8 cellular contexts compared by ENCODE assay signal in genomic region chr19:19489804-19490204, GRCh38. TPM values are rescaled to one million over a fixed set of nuclear protein-coding genes. Genes with fewer than 3 reads are reported as not detected.
DNase-seq lines count a peak whose midpoint lies in the region; FAIRE-seq and TF ChIP-seq lines count a peak whose summit lies in the region.

No MANE protein-coding gene starts in this region.

- H3K4me1 Mint-ChIP-seq in neural progenitor cell, result peaks cover 45% of the 10 kb centered on the region

- intact Hi-C loops in endothelial cell of umbilical vein (cut with micrococcal nuclease), result loop anchor here (1.0 to 10.0 kb wide), 8 partner anchors 30 to 344 kb away; partner anchors contain the start of genes BORCS8, GATAD2A, MAU2 and RFXANK

- dilution Hi-C loops in endothelial cell of umbilical vein (cut with MboI; ENCODE audit: extremely low pct_ligation_motif_present, low sequenced_read_pairs), result no loop called here

- H3K27ac ChIP-seq in BLaER1 (peak overlapping the region; percentile 79), RWPE1 (peak overlapping the region; percentile 90), endothelial cell of umbilical vein (ENCODE audit: insufficient read depth, low read depth, low read length) (peak overlapping the region; percentile 76), neural progenitor cell (peak overlapping the region; percentile 10)

- TF ChIP-seq POLR2A in endothelial cell of umbilical vein (IDR thresholded peaks at IDR 0.05; ENCODE audit: low read depth, low read length), result no peak

- H2AFZ ChIP-seq in endothelial cell of umbilical vein (ENCODE audit: low read depth, low read length) (no peak overlapping the region), neural progenitor cell (replicated peaks) (no peak overlapping the region)

- H3K36me3 ChIP-seq in BLaER1, result peaks cover 63% of the 10 kb centered on the region
- peaks cover 2 to 21% of the 10 kb centered on the region in 2 experiments for H3K36me3 ChIP-seq in endothelial cell of umbilical vein (ENCODE audit: control insufficient read depth in 2 of 2, extremely low read depth in 1 of 2, insufficient read depth in 2 of 2, low read length in 2 of 2)
- no peaks in the 10 kb centered on the region for H3K36me3 ChIP-seq in neural progenitor cell

- POLR2A ChIA-PET in RWPE1 (lab: Yijun Ruan, JAX; ENCODE audit: low non-redundant PET), result no interaction called here
- POLR2A ChIA-PET in endothelial cell of umbilical vein (lab: Charles Lee), result interaction anchor here (1.6 kb wide), 1 partner anchor 85 kb away, joined by 5 read pairs; the partner anchor contains the start of gene GATAD2A

- peak overlapping the region; percentile 98 for H3K27ac Mint-ChIP-seq in neural progenitor cell

- BruUV-seq in endothelial cell of umbilical vein (replicated peaks; lab: Mats Ljungman, UMichigan), result TSS peak; percentile 62

- no peaks in the 10 kb centered on the region for H3K9me3 Mint-ChIP-seq in neural progenitor cell

- H3K36me3 Mint-ChIP-seq in neural progenitor cell, result peaks cover 3% of the 10 kb centered on the region

- CTCF ChIA-PET in RWPE1 (lab: Yijun Ruan, JAX), result interaction anchor here (0.5 to 1.5 kb wide), 16 partner anchors 13 to 380 kb away, joined by 3 to 7 read pairs (median 3); partner anchors contain the start of gene GATAD2A
- CTCF ChIA-PET in endothelial cell of umbilical vein (lab: Charles Lee), result interaction anchor here (0.8 to 5.1 kb wide), 25 partner anchors 9 to 344 kb away, joined by 3 to 127 read pairs (median 4); partner anchors contain the start of genes GATAD2A, MAU2, NDUFA13 and TSSK6

- H3K9ac ChIP-seq in BLaER1 (peak overlapping the region; percentile 62), endothelial cell of umbilical vein (replicated peaks; ENCODE audit: extremely low read depth, insufficient read depth, low read length) (peak overlapping the region; percentile 19), neural progenitor cell (no peak overlapping the region)

- no peak overlapping the region for H3K4me3 ChIP-seq in BLaER1
- no peak overlapping the region for H3K4me3 ChIP-seq in endothelial cell of umbilical vein (replicated peaks in 1 of 3; ENCODE audit: insufficient read depth in 1 of 3, low read depth in 1 of 3, low read length in 3 of 3)
- H3K4me3 ChIP-seq in neural progenitor cell, result no peak overlapping the region

- peaks cover 28% of the 10 kb centered on the region for H3F3A ChIP-seq in neural progenitor cell (ENCODE audit: low read depth)

- H3K9me1 ChIP-seq in endothelial cell of umbilical vein (replicated peaks; ENCODE audit: control insufficient read depth, extremely low read depth, insufficient read depth, low read length), result no peaks in the 10 kb centered on the region

- DNase-seq in RWPE1 (ENCODE audit: low spot score), result no peak
- DNase-seq in endothelial cell of umbilical vein (ENCODE audit: low read depth, low spot score), result peak; percentile 7
- DNase-seq in neural progenitor cell (ENCODE audit: low spot score), result peak; percentile 16
- DNase-seq in AG08395 (ENCODE audit: low spot score), result no peak
- DNase-seq in NCI-H146 treated with DMSO at 0.1 percent for 48 hours (lab: John Stamatoyannopoulos, UW; ENCODE audit: unreplicated experiment), result no peak
- DNase-seq in NCI-H226, result no peak
- DNase-seq in DMS114 treated with DMSO at 0.1 percent for 48 hours (lab: John Stamatoyannopoulos, UW; ENCODE audit: unreplicated experiment), result no peak

- H3K9me3 ChIP-seq in BLaER1 (no peaks in the 10 kb centered on the region), endothelial cell of umbilical vein (replicated peaks; ENCODE audit: control insufficient read depth, insufficient read depth, low read length) (no peaks in the 10 kb centered on the region), neural progenitor cell (ENCODE audit: low read depth) (no peaks in the 10 kb centered on the region)

- H4K20me1 ChIP-seq in BLaER1 (peaks cover 97% of the 10 kb centered on the region), endothelial cell of umbilical vein (replicated peaks; ENCODE audit: control insufficient read depth, extremely low read depth, insufficient read depth, low read length) (no peaks in the 10 kb centered on the region), neural progenitor cell (ENCODE audit: low read depth) (peaks cover 31% of the 10 kb centered on the region)

- H3K79me2 ChIP-seq in endothelial cell of umbilical vein (ENCODE audit: control insufficient read depth, insufficient read depth, low read length), result peaks cover 66% of the 10 kb centered on the region
- H3K79me2 ChIP-seq in neural progenitor cell (ENCODE audit: low read depth), result peaks cover 68% of the 10 kb centered on the region

- peaks cover 10% of the 10 kb centered on the region for H3K27me3 Mint-ChIP-seq in neural progenitor cell (ENCODE audit: insufficient read depth, low read depth)

- TF ChIP-seq CTCF in RWPE1 (conservative IDR thresholded peaks at IDR 0.05; ENCODE audit: low read depth) (no peak), endothelial cell of umbilical vein (IDR thresholded peaks at IDR 0.05; ENCODE audit: extremely low read depth in 1 of 2, insufficient read depth in 1 of 2, low read depth in 1 of 2, low read length in 2 of 2) (no peak), neural progenitor cell (IDR thresholded peaks at IDR 0.05) (no peak)

- H3K27me3 ChIP-seq in BLaER1 (no peaks in the 10 kb centered on the region), endothelial cell of umbilical vein (ENCODE audit: control insufficient read depth in 2 of 2, insufficient read depth in 2 of 2, low read length in 2 of 2) (no peaks in the 10 kb centered on the region), neural progenitor cell (no peaks in the 10 kb centered on the region)

- H3K4me1 ChIP-seq in BLaER1, result peaks cover 66% of the 10 kb centered on the region
- H3K4me1 ChIP-seq in endothelial cell of umbilical vein (ENCODE audit: control insufficient read depth, extremely low read depth, insufficient read depth, low read length), result peaks cover 29% of the 10 kb centered on the region
- peaks cover 21% of the 10 kb centered on the region for H3K4me1 ChIP-seq in neural progenitor cell

- H3K4me3 Mint-ChIP-seq in neural progenitor cell, result peak overlapping the region; percentile 70

- FAIRE-seq in endothelial cell of umbilical vein (lab: Jason Lieb, UNC), result no peak

- H3K4me2 ChIP-seq in BLaER1, result peak overlapping the region; percentile 82
- H3K4me2 ChIP-seq in endothelial cell of umbilical vein (ENCODE audit: insufficient read depth, low read length), result no peak overlapping the region
- H3K4me2 ChIP-seq in neural progenitor cell, result no peak overlapping the region

TF ChIP-seq in endothelial cell of umbilical vein, 7 proteins besides CTCF, POLR2A, EP300 and RAD21:
- TF ChIP-seq EZH2 (IDR thresholded peaks at IDR 0.05; ENCODE audit: borderline replicate concordance, low read depth, low read length, severe bottlenecking), result no peak
- no peak for TF ChIP-seq GATA2 (IDR thresholded peaks at IDR 0.05; ENCODE audit: insufficient read depth, insufficient read length, low read depth, low read length)
- no peak for TF ChIP-seq MAX (IDR thresholded peaks at IDR 0.05; ENCODE audit: insufficient read depth, insufficient read length)

RNA-seq across cellular contexts. Expression of gene TSSK6, which starts 25.5 kb away (rescaled TPM):
- total RNA-seq in endothelial cell of umbilical vein (0.35 and 0.82 TPM in 2 replicates), neural progenitor cell (ENCODE audit: low replicate concordance) (4.6 and 7.0 TPM in 2 replicates)
- polyA plus RNA-seq in endothelial cell of umbilical vein, result 0.76 and 1.7 TPM in 2 replicates
- polyA plus RNA-seq in endothelial cell of umbilical vein (2011; cell fraction: cytosol; rRNA removed), result 0.26 and 0.38 TPM in 2 replicates
- polyA plus RNA-seq in endothelial cell of umbilical vein (2011; cell fraction: nucleus; rRNA removed), result 0.56 and 0.63 TPM in 2 replicates
- polyA plus RNA-seq in endothelial cell of umbilical vein (2012), result 0.15 and 0.50 TPM in 2 replicates
- polyA minus RNA-seq in endothelial cell of umbilical vein, result 0.36 and 0.42 TPM in 2 replicates
- polyA minus RNA-seq in endothelial cell of umbilical vein (2011; cell fraction: cytosol; rRNA and poly(A)+ RNA removed), result 2.8 TPM
- polyA minus RNA-seq in endothelial cell of umbilical vein (2011; cell fraction: nucleus; rRNA and poly(A)+ RNA removed), result 1.0 and 1.1 TPM in 2 replicates

RNA-seq across cellular contexts. Expression of gene NDUFA13, which starts 26.2 kb away (rescaled TPM):
- 246 and 252 TPM in 2 replicates for total RNA-seq in endothelial cell of umbilical vein
- polyA plus RNA-seq in endothelial cell of umbilical vein, result 799 and 837 TPM in 2 replicates
- polyA plus RNA-seq in endothelial cell of umbilical vein (2011; cell fraction: cytosol; rRNA removed), result 504 and 596 TPM in 2 replicates
- 151 and 220 TPM in 2 replicates for polyA plus RNA-seq in endothelial cell of umbilical vein (2011; cell fraction: nucleus; rRNA removed)
- 252 and 475 TPM in 2 replicates for polyA plus RNA-seq in endothelial cell of umbilical vein (2012)
- polyA minus RNA-seq in endothelial cell of umbilical vein, result 101 and 104 TPM in 2 replicates
- polyA minus RNA-seq in endothelial cell of umbilical vein (2011; cell fraction: cytosol; rRNA and poly(A)+ RNA removed), result 86.4 TPM
- polyA minus RNA-seq in endothelial cell of umbilical vein (2011; cell fraction: nucleus; rRNA and poly(A)+ RNA removed), result 23.7 and 36.8 TPM in 2 replicates
- 78.6 and 108 TPM in 2 replicates for total RNA-seq in neural progenitor cell (ENCODE audit: low replicate concordance)

RNA-seq across cellular contexts. Expression of gene YJEFN3, which starts 38.9 kb away (rescaled TPM):
- 2.1 and 2.4 TPM in 2 replicates for total RNA-seq in endothelial cell of umbilical vein
- polyA plus RNA-seq in endothelial cell of umbilical vein, result 1.9 and 2.7 TPM in 2 replicates
- 0.19 and 0.35 TPM in 2 replicates for polyA plus RNA-seq in endothelial cell of umbilical vein (2011; cell fraction: cytosol; rRNA removed)
- polyA plus RNA-seq in endothelial cell of umbilical vein (2011; cell fraction: nucleus; rRNA removed), result 10.0 and 13.3 TPM in 2 replicates
- polyA plus RNA-seq in endothelial cell of umbilical vein (2012), result 0.83 and 1.2 TPM in 2 replicates
- polyA minus RNA-seq in endothelial cell of umbilical vein, result 1.2 and 1.3 TPM in 2 replicates
- 1.6 TPM for polyA minus RNA-seq in endothelial cell of umbilical vein (2011; cell fraction: cytosol; rRNA and poly(A)+ RNA removed)
- 2.9 and 3.8 TPM in 2 replicates for polyA minus RNA-seq in endothelial cell of umbilical vein (2011; cell fraction: nucleus; rRNA and poly(A)+ RNA removed)
- total RNA-seq in neural progenitor cell (ENCODE audit: low replicate concordance), result 2.6 and 5.1 TPM in 2 replicates

RNA-seq across cellular contexts. Expression of gene CILP2, which starts 48.3 kb away (rescaled TPM):
- total RNA-seq in endothelial cell of umbilical vein (not detected in 2 replicates), neural progenitor cell (ENCODE audit: low replicate concordance) (1.0 and 3.3 TPM in 2 replicates)
- polyA plus RNA-seq in endothelial cell of umbilical vein, result 0.01 and 0.03 TPM in 2 replicates
- 0.03 TPM in 1 of 2 replicates, not detected in the other for polyA plus RNA-seq in endothelial cell of umbilical vein (2011; cell fraction: cytosol; rRNA removed)
- 0.04 and 0.14 TPM in 2 replicates for polyA plus RNA-seq in endothelial cell of umbilical vein (2011; cell fraction: nucleus; rRNA removed)
- not detected in 2 replicates for polyA plus RNA-seq in endothelial cell of umbilical vein (2012)
- polyA minus RNA-seq in endothelial cell of umbilical vein, result not detected in 2 replicates
- 0.51 TPM for polyA minus RNA-seq in endothelial cell of umbilical vein (2011; cell fraction: cytosol; rRNA and poly(A)+ RNA removed)
- polyA minus RNA-seq in endothelial cell of umbilical vein (2011; cell fraction: nucleus; rRNA and poly(A)+ RNA removed), result 0.14 TPM in 1 of 2 replicates, not detected in the other

Comparison
In these comparisons a context has a peak if more than half of its experiments do, and no peak if none do; other contexts are left out.
1. H3K27ac ChIP-seq: peak in every context shown above with its lines; median percentile 90 in RWPE1; 79 in BLaER1; 76 in endothelial cell of umbilical vein; 10 in neural progenitor cell.
2. DNase-seq: peak in endothelial cell of umbilical vein (single experiment) and neural progenitor cell (single experiment); none in RWPE1 (single experiment), AG08395 (single experiment), NCI-H146 treated with DMSO at 0.1 percent for 48 hours (single experiment), NCI-H226 (single experiment) and DMS114 treated with DMSO at 0.1 percent for 48 hours (single experiment).